Comparison of ENCODE assay signal across 29 cellular contexts in genomic region chr9:111386386-111386785, GRCh38. TPM values are rescaled to one million over a fixed set of nuclear protein-coding genes. Genes with fewer than 3 reads are reported as not detected.
DNase-seq lines count a peak whose midpoint lies in the region; ATAC-seq and TF ChIP-seq lines count a peak whose summit lies in the region.
"Had no signal": no experiment of that assay in that cellular context is flagged by ENCODE, and none has a peak within 500 bp of the region (broad histone marks: within the 10 kb centered on the region; RNA-seq: fewer than 3 reads in every experiment).

No MANE protein-coding gene starts in this region.

- TF ChIP-seq POLR2A in NB4 (IDR thresholded peaks at IDR 0.05; ENCODE audit: extremely low read depth, insufficient read length): no peak

- no peak for TF ChIP-seq CTCF in NB4 (IDR thresholded peaks at IDR 0.05; ENCODE audit: low read depth, low read length)
- TF ChIP-seq CTCF in fibroblast of villous mesenchyme (IDR thresholded peaks at IDR 0.05; ENCODE audit: insufficient read depth, low read depth, low read length): no peak

- no peak overlapping the region for H3K4me3 ChIP-seq in NB4 (ENCODE audit: low read depth, low read length)
- H3K4me3 ChIP-seq in fibroblast of villous mesenchyme (ENCODE audit: low read depth, low read length): no peak overlapping the region
- H3K4me3 ChIP-seq: BLaER1 treated with 17β-estradiol and CSF1 and Interleukin-3, amounts not matched to agents 10 nM and 100 nM; pancreas; right atrium auricular region; SJCRH30; thoracic aorta; vagina had no signal

- ATAC-seq in HG02623 (IDR thresholded peaks at IDR 0.05; ENCODE audit: unreplicated experiment): peak; percentile 57
- ATAC-seq in GM21825 (IDR thresholded peaks at IDR 0.05; ENCODE audit: unreplicated experiment): no peak
- ATAC-seq: activated CD8-positive, alpha-beta T cell treated with anti-CD3 and anti-CD28 coated beads for 36 hours; Panc1; pancreas; T-cell had no signal

- DNase-seq in ELR (ENCODE audit: low read depth) (peak; percentile 9), NB4 (ENCODE audit: low read depth) (peak; percentile 32), fibroblast of villous mesenchyme (ENCODE audit: low read depth) (peak; percentile 13), epidermal melanocyte (ENCODE audit: insufficient read length, low spot score) (no peak), amygdala (lab: John Stamatoyannopoulos, UW) (no peak)
- DNase-seq in effector CD4-positive, alpha-beta T cell: no peak
- DNase-seq: activated CD8-positive, alpha-beta T cell treated with anti-CD3 and anti-CD28 coated beads for 36 hours; activated gamma-delta T cell treated with Interleukin-2 at 50 U/mL for 16 hours; caudate nucleus; DMS79 treated with DMSO at 0.1 percent for 48 hours; kidney; NCI-H1417 treated with DMSO at 0.1 percent for 48 hours; NCI-H2081 treated with DMSO at 0.1 percent for 48 hours; pancreas; SJCRH30; stimulated activated CD4-positive, alpha-beta T cell treated with anti-CD3 and anti-CD28 coated beads, Interleukin-4, amount 100 ng/mL, for 1 hour; stimulated activated naive CD4-positive, alpha-beta T cell; T-cell had no signal

RNA-seq across cellular contexts. Expression of gene OR2K2, which starts 56.4 kb away (rescaled TPM):
- total RNA-seq in fibroblast of villous mesenchyme: not detected in 2 replicates
- total RNA-seq: activated CD8-positive, alpha-beta T cell treated with anti-CD3 and anti-CD28 coated beads for 36 hours; fibroblast of lung; glomerular endothelial cell; kidney; LHCN-M2; mononuclear cell; pancreas; right atrium auricular region; SJCRH30; T-cell; thoracic aorta had no signal

Comparison
In these comparisons a context has a peak if more than half of its experiments do, and no peak if none do; other contexts are left out.
1. DNase-seq: peak in ELR (single experiment), NB4 (single experiment) and fibroblast of villous mesenchyme (single experiment); none in effector CD4-positive, alpha-beta T cell (single experiment), epidermal melanocyte (single experiment) and amygdala (0 of 56).